In genomic region chr21:45898781-45899180, GRCh38 we compare ENCODE assay signal across 17 cellular contexts.
"Had no signal": no experiment of that assay in that cellular context is flagged by ENCODE, and none has a peak within 500 bp of the region (broad histone marks: within the 10 kb centered on the region; RNA-seq: fewer than 3 reads in every experiment).

No MANE protein-coding gene starts in this region.

- H3K27me3 Mint-ChIP-seq: naive thymus-derived CD4-positive, alpha-beta T cell had no signal

- H3K4me3 ChIP-seq: heart left ventricle, left lung, ovary, sigmoid colon, skin epidermis, stomach, thoracic aorta, transverse colon had no signal

- H3K4me3 Mint-ChIP-seq: naive thymus-derived CD4-positive, alpha-beta T cell; neural crest cell had no signal

- H3K36me3 ChIP-seq: heart left ventricle, left lung, ovary, stomach, thoracic aorta, transverse colon had no signal

- H3K27me3 ChIP-seq: heart left ventricle, left lung, ovary, sigmoid colon, stomach, transverse colon had no signal

- DNase-seq: effector memory CD4-positive, alpha-beta T cell; hypothalamus; naive thymus-derived CD4-positive, alpha-beta T cell; nucleus accumbens; sigmoid colon; stimulated activated CD4-positive, alpha-beta T cell treated with anti-CD3 and anti-CD28 coated beads, Interleukin-12 subunit alpha, Interleukin-12 subunit beta, amount 100 ng/mL, for 4 hours; stimulated activated naive CD4-positive, alpha-beta T cell; stomach; transverse colon had no signal

- H3K9me3 Mint-ChIP-seq: naive thymus-derived CD4-positive, alpha-beta T cell; neural crest cell had no signal

- H3K9me3 ChIP-seq: heart left ventricle, left lung, ovary, sigmoid colon, stomach, thoracic aorta, transverse colon had no signal

- H3K4me1 ChIP-seq: left lung had no signal

- H3K27ac Mint-ChIP-seq: progenitor cell of endocrine pancreas had no signal

- H3K27ac ChIP-seq: heart left ventricle, left lung, ovary, sigmoid colon, skin epidermis, stomach, thoracic aorta, transverse colon had no signal

- ATAC-seq: esophagus mucosa; heart left ventricle; left lung; naive thymus-derived CD4-positive, alpha-beta T cell had no signal
